In the genomic region with DNA sequence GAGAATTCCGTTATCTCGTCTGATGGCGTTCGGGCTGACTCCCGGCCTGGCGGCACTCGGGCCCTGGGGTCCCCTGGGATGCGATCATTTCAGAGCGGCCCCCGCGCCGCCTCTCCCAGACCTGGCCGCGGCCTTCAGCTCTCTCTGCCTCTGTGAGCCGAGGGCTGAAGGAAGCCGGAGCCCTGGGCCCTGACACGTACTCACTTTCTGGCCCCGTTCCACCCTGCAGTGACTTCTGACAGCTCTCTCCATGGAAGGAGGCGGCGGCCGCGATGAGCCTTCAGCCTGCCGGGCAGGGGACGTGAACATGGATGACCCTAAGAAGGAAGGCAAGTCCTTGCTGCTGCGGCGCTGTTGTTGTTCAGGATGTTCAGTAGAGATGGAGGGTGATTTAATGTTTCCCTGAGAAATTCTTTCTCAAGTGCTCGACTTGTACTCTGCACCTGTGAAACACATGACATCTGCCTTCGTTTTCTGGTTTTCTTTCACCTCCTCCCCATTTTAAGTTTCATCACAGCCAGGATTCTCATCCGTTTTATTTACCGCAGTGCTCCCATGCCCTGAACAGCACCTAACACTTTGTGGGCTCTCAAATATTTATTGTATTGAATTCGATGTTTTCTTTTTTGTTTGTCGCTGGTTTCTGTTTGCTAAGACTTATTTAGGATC, we compare ENCODE assay signal across 9 cellular contexts. TPM values are rescaled to one million over a fixed set of nuclear protein-coding genes. Genes with fewer than 3 reads are reported as not detected.
DNase-seq lines count a peak whose midpoint lies in the region; ATAC-seq, FAIRE-seq and TF ChIP-seq lines count a peak whose summit lies in the region.
"Had no signal": no experiment of that assay in that cellular context is flagged by ENCODE, and none has a peak within 500 bp of the region (broad histone marks: within the 10 kb centered on the region; RNA-seq: fewer than 3 reads in every experiment).

No MANE protein-coding gene starts in this region.

- H3K4me3 Mint-ChIP-seq in activated B cell treated with CpG ODN at 0.5 μM for 24 hours, result peak overlapping the region; percentile 70
- peak overlapping the region; percentile 91 for H3K4me3 Mint-ChIP-seq in glutamatergic neuron (ENCODE audit: unreplicated experiment)

- no peaks in the 10 kb centered on the region for H3K9me3 Mint-ChIP-seq in activated B cell treated with CpG ODN at 0.5 μM for 24 hours
- H3K9me3 Mint-ChIP-seq in glutamatergic neuron (ENCODE audit: unreplicated experiment), result peaks cover 14% of the 10 kb centered on the region

- peaks cover 46% of the 10 kb centered on the region for H3K4me1 Mint-ChIP-seq in activated B cell treated with CpG ODN at 0.5 μM for 24 hours
- H3K4me1 Mint-ChIP-seq in glutamatergic neuron (ENCODE audit: low read depth, unreplicated experiment), result peaks cover 21% of the 10 kb centered on the region

- H3K27me3 Mint-ChIP-seq in activated B cell treated with CpG ODN at 0.5 μM for 24 hours (no peaks in the 10 kb centered on the region), glutamatergic neuron (ENCODE audit: unreplicated experiment) (peaks cover 2% of the 10 kb centered on the region)

- no peak overlapping the region for H3K27ac Mint-ChIP-seq in activated B cell treated with CpG ODN at 0.5 μM for 24 hours
- peak overlapping the region; percentile 48 for H3K27ac Mint-ChIP-seq in glutamatergic neuron (ENCODE audit: unreplicated experiment)

- peak overlapping the region; percentile 57 for H3K4me3 ChIP-seq in BJ (ENCODE audit: low read depth, low read length)

- no peak for ATAC-seq in activated B cell treated with CpG ODN at 0.5 μM for 24 hours (ENCODE audit: low read depth)

- FAIRE-seq in GM19239 (lab: Jason Lieb, UNC), result peak; percentile 53
- FAIRE-seq in HTR-8/SVneo (lab: Jason Lieb, UNC), result no peak

- H3K27me3 ChIP-seq in BJ (ENCODE audit: control insufficient read depth, insufficient read depth, low read length), result no peaks in the 10 kb centered on the region

- peaks cover 4% of the 10 kb centered on the region for H3K36me3 ChIP-seq in BJ (ENCODE audit: control insufficient read depth, insufficient read depth, low read length)

- DNase-seq in BJ (ENCODE audit: low read depth) (no peak), GM19239 (ENCODE audit: insufficient read length, low spot score) (no peak), HTR-8/SVneo (ENCODE audit: insufficient read length, low spot score) (peak; percentile 11), activated B cell treated with CpG ODN at 0.5 μM for 24 hours (no peak), glutamatergic neuron (peak; percentile 47), renal cortical epithelial cell (ENCODE audit: low read depth) (peak; percentile 9), NCI-H774 (lab: John Stamatoyannopoulos, UW) (no peak), cerebellum (ENCODE audit: low spot score) (no peak)

- H3K36me3 Mint-ChIP-seq in activated B cell treated with CpG ODN at 0.5 μM for 24 hours (ENCODE audit: low read depth) (peaks cover 2% of the 10 kb centered on the region), glutamatergic neuron (ENCODE audit: unreplicated experiment) (no peaks in the 10 kb centered on the region)

- POLR2A ChIA-PET in BJ (lab: Charles Lee), result no interaction called here
- POLR2A ChIA-PET in activated B cell treated with CpG ODN at 0.5 μM for 24 hours (lab: Charles Lee), result interaction anchor here (1.0 to 2.1 kb wide), 6 partner anchors 11 to 262 kb away, joined by 3 to 29 read pairs (median 9); a partner anchor contains a TSS

- intact Hi-C loops in activated B cell treated with CpG ODN at 0.5 μM for 24 hours (cut with micrococcal nuclease), result loop anchor here (2.0 to 10.0 kb wide), 3 partner anchors 38 to 302 kb away; a partner anchor contains a TSS

- CTCF ChIA-PET in BJ (lab: Yijun Ruan, JAX), result interaction anchor here (2.0 kb wide), 1 partner anchor 175 kb away, joined by 8 read pairs; no protein-coding TSS in a partner anchor
- CTCF ChIA-PET in activated B cell treated with CpG ODN at 0.5 μM for 24 hours (lab: Charles Lee), result interaction anchor here (2.3 to 2.5 kb wide), 2 partner anchors 175 to 180 kb away, joined by 8 to 16 read pairs; no protein-coding TSS in a partner anchor

- TF ChIP-seq CTCF in BJ (IDR thresholded peaks at IDR 0.05; ENCODE audit: insufficient read depth, low read depth, low read length) (no peak), activated B cell treated with CpG ODN at 0.5 μM for 24 hours (IDR thresholded peaks at IDR 0.05) (no peak), glutamatergic neuron (IDR thresholded peaks at IDR 0.05; ENCODE audit: partially characterized antibody, unreplicated experiment) (no peak)

RNA-seq across cellular contexts. Expression of a gene that starts 0.6 kb away (rescaled TPM):
- polyA plus RNA-seq in BJ (2011; rRNA removed), result 8.2 and 12.2 TPM in 2 replicates
- 5.9 and 7.6 TPM in 2 replicates for polyA minus RNA-seq in BJ (2011; rRNA and poly(A)+ RNA removed)
- total RNA-seq in activated B cell treated with CpG ODN at 0.5 μM for 24 hours (0.34 and 0.95 TPM in 2 replicates), glutamatergic neuron (ENCODE audit: unreplicated experiment) (7.5 TPM), renal cortical epithelial cell (0.20 and 3.3 TPM in 2 replicates), cerebellum (6.2 TPM)

RNA-seq across cellular contexts. Expression of a gene that starts 29.5 kb away (rescaled TPM):
- polyA plus RNA-seq in BJ (2011; rRNA removed), result 19.1 and 26.6 TPM in 2 replicates
- polyA minus RNA-seq in BJ (2011; rRNA and poly(A)+ RNA removed), result 13.4 and 20.1 TPM in 2 replicates
- total RNA-seq in activated B cell treated with CpG ODN at 0.5 μM for 24 hours, result 9.8 and 11.8 TPM in 2 replicates
- 12.5 TPM for total RNA-seq in glutamatergic neuron (ENCODE audit: unreplicated experiment)
- 20.1 and 31.8 TPM in 2 replicates for total RNA-seq in renal cortical epithelial cell
- total RNA-seq in cerebellum, result 15.3 TPM

RNA-seq across cellular contexts. Expression of a gene that starts 34.1 kb away (rescaled TPM):
- polyA plus RNA-seq in BJ (2011; rRNA removed), result not detected in 2 replicates
- polyA minus RNA-seq in BJ (2011; rRNA and poly(A)+ RNA removed), result not detected in 2 replicates
- total RNA-seq in activated B cell treated with CpG ODN at 0.5 μM for 24 hours, result not detected in 2 replicates
- total RNA-seq in glutamatergic neuron (ENCODE audit: unreplicated experiment), result not detected
- not detected in 2 replicates for total RNA-seq in renal cortical epithelial cell
- total RNA-seq in cerebellum, result under 0.01 TPM
- total RNA-seq: T-helper 1 cell treated with Interleukin-12 subunit alpha and Interleukin-12 subunit beta and Interleukin-4 antibody, amounts not matched to agents 30 ng/mL and 1 ng/mL, for 36 hours had no signal

RNA-seq across cellular contexts. Expression of a gene that starts 38.2 kb away (rescaled TPM):
- polyA plus RNA-seq in BJ (2011; rRNA removed), result 24.8 and 25.2 TPM in 2 replicates
- 11.3 and 14.9 TPM in 2 replicates for polyA minus RNA-seq in BJ (2011; rRNA and poly(A)+ RNA removed)
- total RNA-seq in activated B cell treated with CpG ODN at 0.5 μM for 24 hours (52.2 and 60.0 TPM in 2 replicates), glutamatergic neuron (ENCODE audit: unreplicated experiment) (60.8 TPM), renal cortical epithelial cell (24.3 and 41.2 TPM in 2 replicates), cerebellum (41.6 TPM)

RNA-seq across cellular contexts. Expression of a gene that starts 47.2 kb away (rescaled TPM):
- 6.7 and 12.9 TPM in 2 replicates for polyA plus RNA-seq in BJ (2011; rRNA removed)
- 2.6 and 3.6 TPM in 2 replicates for polyA minus RNA-seq in BJ (2011; rRNA and poly(A)+ RNA removed)
- total RNA-seq in activated B cell treated with CpG ODN at 0.5 μM for 24 hours (10.3 and 14.3 TPM in 2 replicates), glutamatergic neuron (ENCODE audit: unreplicated experiment) (6.9 TPM), renal cortical epithelial cell (9.0 and 10.4 TPM in 2 replicates), cerebellum (6.5 TPM)

Comparison
In these comparisons a context has a peak if more than half of its experiments do, and no peak if none do; other contexts are left out.
1. DNase-seq: peak in HTR-8/SVneo (single experiment), glutamatergic neuron (single experiment) and renal cortical epithelial cell (single experiment); none in BJ (single experiment), GM19239 (single experiment), activated B cell treated with CpG ODN at 0.5 μM for 24 hours (single experiment), NCI-H774 (single experiment) and cerebellum (single experiment).